ENCODE assay signal across 23 cellular contexts in genomic region chr9:133812941-133813748, GRCh38.
"Had no signal": no experiment of that assay in that cellular context is flagged by ENCODE, and none has a peak within 500 bp of the region (broad histone marks: within the 10 kb centered on the region; RNA-seq: fewer than 3 reads in every experiment).

No MANE protein-coding gene starts in this region.

- H3K4me3 ChIP-seq: colonic mucosa, lower lobe of right lung, suprapubic skin had no signal

- H3K4me1 Mint-ChIP-seq: activated naive CD4-positive, alpha-beta T cell treated with anti-CD3 and anti-CD28 coated beads, Interleukin-2, amount 10 ng/mL, durations not matched to agents 7 days and 5 days; activated naive CD8-positive, alpha-beta T cell treated with anti-CD3 and anti-CD28 coated beads, Interleukin-2, amount 50 U/mL, for 24 hours; central memory CD8-positive, alpha-beta T cell; stimulated activated naive CD8-positive, alpha-beta T cell treated with anti-CD3 and anti-CD28 coated beads, Interleukin-15, amount 100 ng/mL, for 72 hours had no signal

- H3K27me3 Mint-ChIP-seq: activated naive CD4-positive, alpha-beta T cell treated with anti-CD3 and anti-CD28 coated beads, Interleukin-2, amount 10 ng/mL, durations not matched to agents 7 days and 5 days; activated naive CD8-positive, alpha-beta T cell treated with anti-CD3 and anti-CD28 coated beads, Interleukin-2, amount 50 U/mL, for 24 hours; central memory CD8-positive, alpha-beta T cell; natural killer cell treated with Interleukin-12 subunit alpha and Interleukin-12 subunit beta and Interleukin-15 and Interleukin-18, amount 100 ng/mL, for 72 hours; stimulated activated naive CD8-positive, alpha-beta T cell treated with anti-CD3 and anti-CD28 coated beads, Interleukin-15, amount 100 ng/mL, for 72 hours; type B pancreatic cell had no signal

- H3K36me3 Mint-ChIP-seq: activated naive CD4-positive, alpha-beta T cell treated with anti-CD3 and anti-CD28 coated beads, Interleukin-2, amount 10 ng/mL, durations not matched to agents 7 days and 5 days; natural killer cell treated with Interleukin-12 subunit alpha and Interleukin-12 subunit beta and Interleukin-15 and Interleukin-18, amount 100 ng/mL, for 72 hours had no signal

- H3K4me1 ChIP-seq: colonic mucosa, foreskin keratinocyte, lower lobe of right lung, suprapubic skin had no signal

- H3K27ac Mint-ChIP-seq: activated naive CD4-positive, alpha-beta T cell treated with anti-CD3 and anti-CD28 coated beads, Interleukin-2, amount 10 ng/mL, durations not matched to agents 7 days and 5 days; activated naive CD8-positive, alpha-beta T cell treated with anti-CD3 and anti-CD28 coated beads, Interleukin-2, amount 50 U/mL, for 24 hours; natural killer cell treated with Interleukin-12 subunit alpha and Interleukin-12 subunit beta and Interleukin-15 and Interleukin-18, amount 100 ng/mL, for 72 hours; stimulated activated naive CD8-positive, alpha-beta T cell treated with anti-CD3 and anti-CD28 coated beads, Interleukin-15, amount 100 ng/mL, for 72 hours; type B pancreatic cell had no signal

- ATAC-seq: activated naive CD8-positive, alpha-beta T cell treated with anti-CD3 and anti-CD28 coated beads, Interleukin-2, amount 50 U/mL, for 24 hours; foreskin keratinocyte; left colon; natural killer cell treated with Interleukin-12 subunit alpha and Interleukin-12 subunit beta and Interleukin-15 and Interleukin-18, amount 100 ng/mL, for 72 hours; stimulated activated naive CD8-positive, alpha-beta T cell treated with anti-CD3 and anti-CD28 coated beads, Interleukin-15, amount 100 ng/mL, for 72 hours had no signal

- H3K4me3 Mint-ChIP-seq: activated naive CD4-positive, alpha-beta T cell treated with anti-CD3 and anti-CD28 coated beads, Interleukin-2, amount 10 ng/mL, durations not matched to agents 7 days and 5 days; activated naive CD8-positive, alpha-beta T cell treated with anti-CD3 and anti-CD28 coated beads, Interleukin-2, amount 50 U/mL, for 24 hours; central memory CD8-positive, alpha-beta T cell; natural killer cell treated with Interleukin-12 subunit alpha and Interleukin-12 subunit beta and Interleukin-15 and Interleukin-18, amount 100 ng/mL, for 72 hours; stimulated activated naive CD8-positive, alpha-beta T cell treated with anti-CD3 and anti-CD28 coated beads, Interleukin-15, amount 100 ng/mL, for 72 hours; type B pancreatic cell had no signal

- H3K27me3 ChIP-seq: brain microvascular endothelial cell, colonic mucosa, foreskin keratinocyte, suprapubic skin had no signal

- DNase-seq: activated CD4-positive, alpha-beta T cell treated with anti-CD3 and anti-CD28 coated beads, Interleukin-2, amount 50 U/mL, for 1 hour; activated CD4-positive, CD25-positive, alpha-beta regulatory T cell treated with anti-CD3 and anti-CD28 coated beads, Interleukin-2, amount 50 U/mL, for 72 hours; activated CD8-positive, alpha-beta memory T cell treated with anti-CD3 and anti-CD28 coated beads, Interleukin-2, amount 50 U/mL, for 4 hours; activated effector memory CD4-positive, alpha-beta T cell treated with Interleukin-2 at 50 U/mL for 16 hours; activated naive CD4-positive, alpha-beta T cell treated with anti-CD3 and anti-CD28 coated beads, Interleukin-2, amount 10 ng/mL, durations not matched to agents 7 days and 5 days; activated naive CD8-positive, alpha-beta T cell treated with anti-CD3 and anti-CD28 coated beads, Interleukin-2, amount 50 U/mL, for 24 hours; activated T-cell treated with anti-CD3 and anti-CD28 coated beads, Interleukin-2, amount 50 U/mL, for 48 hours; brain microvascular endothelial cell; colonic mucosa; foreskin keratinocyte; hippocampal formation; islet precursor cell; left colon; lower lobe of right lung; nucleus accumbens; posterior cingulate gyrus; stimulated activated CD4-positive, alpha-beta T cell treated with anti-CD3 and anti-CD28 coated beads, Interleukin-12 subunit alpha, Interleukin-12 subunit beta, amount 100 ng/mL, for 4 hours; stimulated activated CD4-positive, alpha-beta T cell treated with anti-CD3 and anti-CD28 coated beads, Interleukin-1b, Interleukin-23, amount 100 ng/mL, for 48 hours; stimulated activated naive CD8-positive, alpha-beta T cell treated with anti-CD3 and anti-CD28 coated beads, Interleukin-15, amount 100 ng/mL, for 72 hours had no signal

- H3K9me3 ChIP-seq: colonic mucosa, lower lobe of right lung, suprapubic skin had no signal

- H3K9me3 Mint-ChIP-seq: activated naive CD4-positive, alpha-beta T cell treated with anti-CD3 and anti-CD28 coated beads, Interleukin-2, amount 10 ng/mL, durations not matched to agents 7 days and 5 days; activated naive CD8-positive, alpha-beta T cell treated with anti-CD3 and anti-CD28 coated beads, Interleukin-2, amount 50 U/mL, for 24 hours; central memory CD8-positive, alpha-beta T cell; natural killer cell treated with Interleukin-12 subunit alpha and Interleukin-12 subunit beta and Interleukin-15 and Interleukin-18, amount 100 ng/mL, for 72 hours; stimulated activated naive CD8-positive, alpha-beta T cell treated with anti-CD3 and anti-CD28 coated beads, Interleukin-15, amount 100 ng/mL, for 72 hours; type B pancreatic cell had no signal

- H3K27ac ChIP-seq: brain microvascular endothelial cell, colonic mucosa, foreskin keratinocyte, lower lobe of right lung, suprapubic skin had no signal

- H3K36me3 ChIP-seq: colonic mucosa had no signal
